17 cellular contexts compared by ENCODE assay signal in the genomic region with DNA sequence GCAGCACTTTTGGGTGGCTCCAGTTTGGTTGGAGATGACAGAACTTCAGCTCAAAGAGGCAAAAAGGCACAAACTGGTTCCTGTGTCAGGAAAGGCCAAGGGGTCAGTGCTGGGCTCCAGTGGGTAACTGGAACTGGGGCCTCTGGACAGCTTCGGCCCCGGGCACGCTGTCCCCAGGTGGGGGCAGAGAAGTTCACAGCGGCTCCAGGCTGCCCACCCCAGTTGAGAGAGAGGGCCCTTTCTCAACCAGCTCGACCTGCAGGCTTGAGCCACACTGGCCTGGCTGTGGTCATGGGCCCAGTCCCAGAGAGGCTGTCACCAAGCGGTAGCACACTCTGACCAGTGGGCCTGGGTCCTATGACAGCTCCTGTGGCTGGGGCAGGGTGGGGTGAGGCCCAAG. TPM values are rescaled to one million over a fixed set of nuclear protein-coding genes. Genes with fewer than 3 reads are reported as not detected.
DNase-seq lines count a peak whose midpoint lies in the region; ATAC-seq, FAIRE-seq and TF ChIP-seq lines count a peak whose summit lies in the region.
"Had no signal": no experiment of that assay in that cellular context is flagged by ENCODE, and none has a peak within 500 bp of the region (broad histone marks: within the 10 kb centered on the region; RNA-seq: fewer than 3 reads in every experiment).

No MANE protein-coding gene starts in this region.

- DNase-seq in HepG2 (ENCODE audit: low spot score) (no peak), right lobe of liver (no peak), tibial artery (no peak), H54 (ENCODE audit: insufficient read length, low spot score) (no peak)
- DNase-seq in effector memory CD4-positive, alpha-beta T cell = no peak
- no peak for DNase-seq in natural killer cell treated with Interleukin-12 subunit alpha and Interleukin-12 subunit beta and Interleukin-15 and Interleukin-18, amount 100 ng/mL, for 72 hours (ENCODE audit: low spot score)
- DNase-seq: C1 segment of cervical spinal cord, DMS79, GM23248, H7 had no signal

- TF ChIP-seq CTCF in HepG2 (CRISPR knock-in tag; IDR thresholded peaks at IDR 0.05) = no peak
- no peak for TF ChIP-seq CTCF in right lobe of liver (IDR thresholded peaks at IDR 0.05)
- no peak for TF ChIP-seq CTCF in tibial artery (IDR thresholded peaks at IDR 0.05)

- no peaks in the 10 kb centered on the region for H4K20me1 ChIP-seq in HepG2 (ENCODE audit: insufficient read depth, low read length)

- CTCF ChIA-PET in HepG2 (lab: Yijun Ruan, JAX; ENCODE audit: low intra/inter-chr PET ratio, low total read pairs) = no interaction called here

- TF ChIP-seq EP300 in HepG2 (IDR thresholded peaks at IDR 0.05; ENCODE audit: low read depth in 2 of 2, low read length in 2 of 2) = no peak
- no peak for TF ChIP-seq EP300 in HepG2 (CRISPR knock-in tag; IDR thresholded peaks at IDR 0.05; ENCODE audit: borderline replicate concordance)

- H3K4me3 Mint-ChIP-seq in natural killer cell treated with Interleukin-12 subunit alpha and Interleukin-12 subunit beta and Interleukin-15 and Interleukin-18, amount 100 ng/mL, for 72 hours = no peak overlapping the region
- H3K4me3 Mint-ChIP-seq: B cell; CD4-positive, alpha-beta memory T cell had no signal

- no TSS peak for BruUV-seq in HepG2 (replicated peaks; lab: Mats Ljungman, UMichigan)

- TF ChIP-seq RAD21 in HepG2 (CRISPR knock-in tag; IDR thresholded peaks at IDR 0.05) = no peak

- H3K27ac Mint-ChIP-seq in natural killer cell treated with Interleukin-12 subunit alpha and Interleukin-12 subunit beta and Interleukin-15 and Interleukin-18, amount 100 ng/mL, for 72 hours = peak overlapping the region; percentile 77 to 81
- H3K27ac Mint-ChIP-seq: B cell had no signal

- H3K27me3 ChIP-seq in HepG2 (ENCODE audit: control insufficient read depth in 1 of 2, insufficient read depth in 2 of 2, low read length in 2 of 2) (no peaks in the 10 kb centered on the region), right lobe of liver (no peaks in the 10 kb centered on the region), tibial artery (no peaks in the 10 kb centered on the region)
- H3K27me3 ChIP-seq in effector memory CD4-positive, alpha-beta T cell (replicated peaks; ENCODE audit: control insufficient read depth, insufficient read depth, low read length, poor library complexity, severe bottlenecking) = no peaks in the 10 kb centered on the region

- no peaks in the 10 kb centered on the region for H3K9me3 Mint-ChIP-seq in natural killer cell treated with Interleukin-12 subunit alpha and Interleukin-12 subunit beta and Interleukin-15 and Interleukin-18, amount 100 ng/mL, for 72 hours

- no peaks in the 10 kb centered on the region for H3K9me3 ChIP-seq in HepG2 (ENCODE audit: low read length)
- H3K9me3 ChIP-seq in right lobe of liver = no peaks in the 10 kb centered on the region
- no peaks in the 10 kb centered on the region for H3K9me3 ChIP-seq in effector memory CD4-positive, alpha-beta T cell (ENCODE audit: control insufficient read depth, low read length)
- H3K9me3 ChIP-seq in tibial artery = no peaks in the 10 kb centered on the region

- no peak overlapping the region for H3K27ac ChIP-seq in HepG2 (ENCODE audit: extremely low read length, insufficient read depth, low read length)
- H3K27ac ChIP-seq in right lobe of liver = no peak overlapping the region
- H3K27ac ChIP-seq in effector memory CD4-positive, alpha-beta T cell (ENCODE audit: insufficient read depth, low read length, poor library complexity, severe bottlenecking) = peak overlapping the region; percentile 42
- no peak overlapping the region for H3K27ac ChIP-seq in tibial artery
- H3K27ac ChIP-seq: GM23248, HL-60 had no signal

- H3K4me3 ChIP-seq in HepG2 (replicated peaks in 1 of 3; ENCODE audit: insufficient read depth in 1 of 3, low read depth in 2 of 3, low read length in 3 of 3) (no peak overlapping the region), right lobe of liver (no peak overlapping the region), tibial artery (no peak overlapping the region)
- H3K4me3 ChIP-seq in effector memory CD4-positive, alpha-beta T cell (ENCODE audit: insufficient read depth, low read depth, low read length, poor library complexity, severe bottlenecking) = no peak overlapping the region
- H3K4me3 ChIP-seq: GM23248 had no signal

- peaks cover 5% of the 10 kb centered on the region for H3K36me3 Mint-ChIP-seq in natural killer cell treated with Interleukin-12 subunit alpha and Interleukin-12 subunit beta and Interleukin-15 and Interleukin-18, amount 100 ng/mL, for 72 hours

- POLR2A ChIA-PET in HepG2 (lab: Yijun Ruan, JAX) = no interaction called here

- H3K79me2 ChIP-seq in HepG2 (ENCODE audit: insufficient read depth, low read length) = no peaks in the 10 kb centered on the region

- intact Hi-C loops in HepG2 (cut with micrococcal nuclease; ENCODE audit: unreplicated experiment) = no loop called here
- intact Hi-C loops in right lobe of liver (cut with DNase I) = no loop called here
- intact Hi-C loops in tibial artery (cut with DNase I; ENCODE audit: low total_unique reads) = no loop called here

- WGBS in HepG2 (ENCODE audit: low lambda C conversion rate) = 62% methylated on average over 6 of the region's 6 CpGs
- no CpG with 5 or more reads among the region's 6 CpGs for WGBS in right lobe of liver (ENCODE audit: insufficient coverage, low coverage, low lambda C conversion rate, missing lambda C conversion rate)

- ATAC-seq in HepG2 (peak; percentile 11), right lobe of liver (no peak), GM19452 (IDR thresholded peaks at IDR 0.05; ENCODE audit: unreplicated experiment) (no peak)
- peak in 1 of 2 donors; percentile 22 for ATAC-seq in natural killer cell treated with Interleukin-12 subunit alpha and Interleukin-12 subunit beta and Interleukin-15 and Interleukin-18, amount 100 ng/mL, for 72 hours

- no peaks in the 10 kb centered on the region for H3K27me3 Mint-ChIP-seq in natural killer cell treated with Interleukin-12 subunit alpha and Interleukin-12 subunit beta and Interleukin-15 and Interleukin-18, amount 100 ng/mL, for 72 hours
- H3K27me3 Mint-ChIP-seq: B cell; CD4-positive, alpha-beta memory T cell had no signal

- H3K36me3 ChIP-seq in HepG2 (replicated peaks in 1 of 2; ENCODE audit: control insufficient read depth in 1 of 2, insufficient read depth in 2 of 2, low read length in 2 of 2) = no peaks in the 10 kb centered on the region
- no peaks in the 10 kb centered on the region for H3K36me3 ChIP-seq in right lobe of liver
- H3K36me3 ChIP-seq in effector memory CD4-positive, alpha-beta T cell (ENCODE audit: control insufficient read depth, insufficient read depth, low read length) = peaks cover 88% of the 10 kb centered on the region
- peaks cover 0 to 3% (median 0%) of the 10 kb centered on the region in 3 donors for H3K36me3 ChIP-seq in tibial artery

- FAIRE-seq in HepG2 (lab: Jason Lieb, UNC) = no peak
- FAIRE-seq in H54 (lab: Jason Lieb, UNC) = no peak
- FAIRE-seq: A204.1, G401.6, GM12892 had no signal

- H3K9ac ChIP-seq in HepG2 (ENCODE audit: insufficient read depth, low read depth, low read length) = no peak overlapping the region
- H3K9ac ChIP-seq: GM23248 had no signal

- H3K4me1 ChIP-seq in HepG2 (ENCODE audit: insufficient read depth, low read length) (peaks cover 44% of the 10 kb centered on the region), right lobe of liver (peaks cover 0 to 5% (median 0%) of the 10 kb centered on the region in 4 donors), tibial artery (no peaks in the 10 kb centered on the region)
- H3K4me1 ChIP-seq in effector memory CD4-positive, alpha-beta T cell (ENCODE audit: control insufficient read depth, insufficient read depth, low read length, poor library complexity, severe bottlenecking) = no peaks in the 10 kb centered on the region

- in situ Hi-C loops in HepG2 (cut with HindIII; ENCODE audit: extremely low pct_ligation_motif_present, low pct_unique_long_range_greater_than_20kb) = no loop called here

- peaks cover 17 to 44% of the 10 kb centered on the region in 2 donors for H3K4me1 Mint-ChIP-seq in natural killer cell treated with Interleukin-12 subunit alpha and Interleukin-12 subunit beta and Interleukin-15 and Interleukin-18, amount 100 ng/mL, for 72 hours (ENCODE audit: low read depth in 2 of 2)

- H2AFZ ChIP-seq in HepG2 (ENCODE audit: low read length) = no peak overlapping the region
- H2AFZ ChIP-seq: GM23248 had no signal

- H3K4me2 ChIP-seq in HepG2 (ENCODE audit: low read depth, low read length) = no peak overlapping the region

- TF ChIP-seq POLR2A in HepG2 (IDR thresholded peaks at IDR 0.05; ENCODE audit: insufficient read depth in 1 of 2, low read depth in 2 of 2, low read length in 2 of 2) = no peak
- no peak for TF ChIP-seq POLR2A in right lobe of liver (IDR thresholded peaks at IDR 0.05)
- no peak for TF ChIP-seq POLR2A in H54 (IDR thresholded peaks at IDR 0.05; ENCODE audit: low read depth, low read length)

RNA-seq across cellular contexts. Expression of gene ADCY7, which starts 24.5 kb away (rescaled TPM):
- total RNA-seq in HepG2 (2016; rRNA removed; fragmentation: Illumina TruSeq; extraction: Trizol) (2.3 and 4.3 TPM in 2 replicates), right lobe of liver (10 to 100 TPM in 1 of 6 experiments, 1 to 10 TPM in 5; 2.5 to 10.2 (median 6.5) TPM)
- 0.51 and 1.3 TPM in 2 replicates for total RNA-seq in HepG2 (2016; cell fraction: cytosol; rRNA removed; fragmentation: Illumina TruSeq; extraction: Trizol; ENCODE audit: low read depth)
- 2.5 and 4.5 TPM in 2 replicates for total RNA-seq in HepG2 (2016; cell fraction: insoluble cytoplasmic fraction; rRNA removed; fragmentation: Illumina TruSeq; extraction: Trizol)
- total RNA-seq in HepG2 (2016; cell fraction: membrane; rRNA removed; fragmentation: Illumina TruSeq; extraction: Trizol) = 1.1 and 1.8 TPM in 2 replicates
- total RNA-seq in HepG2 (2016; cell fraction: nucleus; rRNA removed; fragmentation: Illumina TruSeq; extraction: Trizol) = 3.9 and 5.9 TPM in 2 replicates
- 2.2 and 3.7 TPM in 2 replicates for polyA plus RNA-seq in HepG2 (2011; rRNA removed)
- 1.2 and 1.5 TPM in 2 replicates for polyA plus RNA-seq in HepG2 (2011; cell fraction: cytosol; rRNA removed)
- 14.6 and 16.9 TPM in 2 replicates for polyA plus RNA-seq in HepG2 (2011; cell fraction: nucleus; rRNA removed)
- polyA plus RNA-seq in HepG2 (2012) = 1.7 and 3.0 TPM in 2 replicates
- polyA plus RNA-seq in HepG2 (2016; cell fraction: cytosol; fragmentation: Illumina TruSeq; extraction: Trizol; ENCODE audit: low read depth) = 0.17 and 0.38 TPM in 2 replicates
- 1.2 and 1.4 TPM in 2 replicates for polyA plus RNA-seq in HepG2 (2016; cell fraction: insoluble cytoplasmic fraction; fragmentation: Illumina TruSeq; extraction: Trizol; ENCODE audit: low read depth)
- polyA plus RNA-seq in HepG2 (2016; cell fraction: membrane; fragmentation: Illumina TruSeq; extraction: Trizol; ENCODE audit: low read depth) = 0.44 and 0.47 TPM in 2 replicates
- 6.9 and 8.7 TPM in 2 replicates for polyA plus RNA-seq in HepG2 (2016; cell fraction: nucleus; fragmentation: Illumina TruSeq; extraction: Trizol; ENCODE audit: insufficient read depth, low read depth)
- 17.5 and 40.6 TPM in 2 replicates for polyA minus RNA-seq in HepG2 (2011; rRNA and poly(A)+ RNA removed; ENCODE audit: low replicate concordance)
- 2.0 and 5.5 TPM in 2 replicates for polyA minus RNA-seq in HepG2 (2011; cell fraction: cytosol; rRNA and poly(A)+ RNA removed)
- 9.0 and 10.2 TPM in 2 replicates for polyA minus RNA-seq in HepG2 (2011; cell fraction: nucleus; rRNA and poly(A)+ RNA removed)
- 100 to 1,000 TPM; 135 to 186 TPM for total RNA-seq in natural killer cell treated with Interleukin-12 subunit alpha and Interleukin-12 subunit beta and Interleukin-15 and Interleukin-18, amount 100 ng/mL, for 72 hours

Comparison
In these comparisons a context has a peak if more than half of its experiments do, and no peak if none do; other contexts are left out.
1. RNA of gene ADCY7, which starts 24.5 kb away (total RNA-seq): 135 to 186 TPM in natural killer cell treated with Interleukin-12 subunit alpha and Interleukin-12 subunit beta and Interleukin-15 and Interleukin-18, amount 100 ng/mL, for 72 hours; 2.5 to 10.2 TPM in right lobe of liver and 0.51 to 5.9 TPM in HepG2; every median in the first group is over 10 times any median in the second.